In genomic region chr6:104941694-104942177, GRCh38 we compare ENCODE assay signal across 1 cellular context.
A peak's percentile ranks its signal among the peaks of the same experiment; 100 is the strongest.
TF ChIP-seq lines count a peak whose summit lies in the region.

No MANE protein-coding gene starts in this region.

TF ChIP-seq in HEK293, 187 proteins besides CTCF, POLR2A, EP300 and RAD21 (continued from another document and continues in another):
- TF ChIP-seq PRDM10 (tag by site-specific recombination; IDR thresholded peaks at IDR 0.05) (no peak), ZNF114 (tag by site-specific recombination; IDR thresholded peaks at IDR 0.05) (no peak), KLF9 (tag by site-specific recombination; IDR thresholded peaks at IDR 0.05; ENCODE audit: low read depth) (no peak), ZNF48 (tag by site-specific recombination; IDR thresholded peaks at IDR 0.05) (no peak), ZNF16 (tag by site-specific recombination; IDR thresholded peaks at IDR 0.05; ENCODE audit: low read depth) (no peak), ZBTB8A (tag by site-specific recombination; IDR thresholded peaks at IDR 0.05) (no peak), ZNF19 (tag by site-specific recombination; IDR thresholded peaks at IDR 0.05; ENCODE audit: low read depth) (no peak), GFI1B (tag by site-specific recombination; IDR thresholded peaks at IDR 0.05) (no peak), ZEB2 (tag by site-specific recombination; IDR thresholded peaks at IDR 0.05) (peak; percentile 81; the same call in 1 of the 2 replicates), OSR2 (tag by site-specific recombination; IDR thresholded peaks at IDR 0.05) (no peak), TRIM28 (IDR thresholded peaks at IDR 0.05; ENCODE audit: borderline replicate concordance, low read length) (no peak), ZNF184 (tag by site-specific recombination; IDR thresholded peaks at IDR 0.05) (no peak), KLF1 (tag by site-specific recombination; IDR thresholded peaks at IDR 0.05) (no peak), GLI4 (tag by site-specific recombination; IDR thresholded peaks at IDR 0.05) (no peak), ZNF521 (tag by site-specific recombination; IDR thresholded peaks at IDR 0.05) (no peak), ZXDB (tag by site-specific recombination; IDR thresholded peaks at IDR 0.05) (no peak), ZNF544 (tag by site-specific recombination; IDR thresholded peaks at IDR 0.05) (no peak), ZSCAN4 (tag by site-specific recombination; IDR thresholded peaks at IDR 0.05) (no peak), ZNF280D (tag by site-specific recombination; IDR thresholded peaks at IDR 0.05) (no peak), ZNF692 (tag by site-specific recombination; IDR thresholded peaks at IDR 0.05) (no peak), ZFP69B (tag by site-specific recombination; IDR thresholded peaks at IDR 0.05) (no peak), ZNF624 (tag by site-specific recombination; IDR thresholded peaks at IDR 0.05) (no peak), ZNF335 (tag by site-specific recombination; conservative IDR thresholded peaks at IDR 0.05) (peak; percentile 94), ZBTB11 (tag by site-specific recombination; conservative IDR thresholded peaks at IDR 0.05; ENCODE audit: low read depth) (peak; percentile 74), ZNF2 (tag by site-specific recombination; IDR thresholded peaks at IDR 0.05) (0 out of 2 replicates have a peak, but pooled peaks have one; percentile 19), FEZF1 (tag by site-specific recombination; IDR thresholded peaks at IDR 0.05) (no peak), ZNF155 (tag by site-specific recombination; IDR thresholded peaks at IDR 0.05) (no peak), ZBTB48 (tag by site-specific recombination; IDR thresholded peaks at IDR 0.05) (peak; percentile 13; the same call in 1 of the 2 replicates), ZNF610 (tag by site-specific recombination; IDR thresholded peaks at IDR 0.05; ENCODE audit: borderline replicate concordance) (0 out of 2 replicates have a peak, but pooled peaks have one; percentile 15), BCL11A (tag by site-specific recombination; IDR thresholded peaks at IDR 0.05; ENCODE audit: low read depth) (no peak), ZNF585B (tag by site-specific recombination; IDR thresholded peaks at IDR 0.05) (no peak), ZNF645 (tag by site-specific recombination; IDR thresholded peaks at IDR 0.05) (no peak), ZNF560 (tag by site-specific recombination; IDR thresholded peaks at IDR 0.05; ENCODE audit: borderline replicate concordance) (no peak), ZNF658 (tag by site-specific recombination; IDR thresholded peaks at IDR 0.05) (no peak), REPIN1 (tag by site-specific recombination; IDR thresholded peaks at IDR 0.05; ENCODE audit: low read depth) (no peak), ZNF777 (tag by site-specific recombination; IDR thresholded peaks at IDR 0.05; ENCODE audit: borderline replicate concordance) (peak; percentile 29; the same call in 1 of the 2 replicates), GLIS2 (tag by site-specific recombination; IDR thresholded peaks at IDR 0.05) (no peak), ZNF626 (tag by site-specific recombination; IDR thresholded peaks at IDR 0.05) (no peak), YY1 (tag by site-specific recombination; IDR thresholded peaks at IDR 0.05) (0 out of 2 replicates have a peak, but pooled peaks have one; percentile 55), ZNF510 (tag by site-specific recombination; IDR thresholded peaks at IDR 0.05; ENCODE audit: insufficient replicate concordance) (no peak), ZBTB21 (tag by site-specific recombination; IDR thresholded peaks at IDR 0.05) (no peak), HOXC10 (CRISPR knock-in tag; IDR thresholded peaks at IDR 0.05) (no peak), HOXA7 (CRISPR knock-in tag; IDR thresholded peaks at IDR 0.05; ENCODE audit: borderline replicate concordance) (no peak), IKZF3 (tag by site-specific recombination; IDR thresholded peaks at IDR 0.05) (no peak), ZNF169 (tag by site-specific recombination; IDR thresholded peaks at IDR 0.05) (no peak)
- TF ChIP-seq, protein P1, sequence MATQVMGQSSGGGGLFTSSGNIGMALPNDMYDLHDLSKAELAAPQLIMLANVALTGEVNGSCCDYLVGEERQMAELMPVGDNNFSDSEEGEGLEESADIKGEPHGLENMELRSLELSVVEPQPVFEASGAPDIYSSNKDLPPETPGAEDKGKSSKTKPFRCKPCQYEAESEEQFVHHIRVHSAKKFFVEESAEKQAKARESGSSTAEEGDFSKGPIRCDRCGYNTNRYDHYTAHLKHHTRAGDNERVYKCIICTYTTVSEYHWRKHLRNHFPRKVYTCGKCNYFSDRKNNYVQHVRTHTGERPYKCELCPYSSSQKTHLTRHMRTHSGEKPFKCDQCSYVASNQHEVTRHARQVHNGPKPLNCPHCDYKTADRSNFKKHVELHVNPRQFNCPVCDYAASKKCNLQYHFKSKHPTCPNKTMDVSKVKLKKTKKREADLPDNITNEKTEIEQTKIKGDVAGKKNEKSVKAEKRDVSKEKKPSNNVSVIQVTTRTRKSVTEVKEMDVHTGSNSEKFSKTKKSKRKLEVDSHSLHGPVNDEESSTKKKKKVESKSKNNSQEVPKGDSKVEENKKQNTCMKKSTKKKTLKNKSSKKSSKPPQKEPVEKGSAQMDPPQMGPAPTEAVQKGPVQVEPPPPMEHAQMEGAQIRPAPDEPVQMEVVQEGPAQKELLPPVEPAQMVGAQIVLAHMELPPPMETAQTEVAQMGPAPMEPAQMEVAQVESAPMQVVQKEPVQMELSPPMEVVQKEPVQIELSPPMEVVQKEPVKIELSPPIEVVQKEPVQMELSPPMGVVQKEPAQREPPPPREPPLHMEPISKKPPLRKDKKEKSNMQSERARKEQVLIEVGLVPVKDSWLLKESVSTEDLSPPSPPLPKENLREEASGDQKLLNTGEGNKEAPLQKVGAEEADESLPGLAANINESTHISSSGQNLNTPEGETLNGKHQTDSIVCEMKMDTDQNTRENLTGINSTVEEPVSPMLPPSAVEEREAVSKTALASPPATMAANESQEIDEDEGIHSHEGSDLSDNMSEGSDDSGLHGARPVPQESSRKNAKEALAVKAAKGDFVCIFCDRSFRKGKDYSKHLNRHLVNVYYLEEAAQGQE (tag by site-specific recombination; IDR thresholded peaks at IDR 0.05), result 0 out of 2 replicates have a peak, but pooled peaks have one; percentile 19
- TF ChIP-seq, protein P2, sequence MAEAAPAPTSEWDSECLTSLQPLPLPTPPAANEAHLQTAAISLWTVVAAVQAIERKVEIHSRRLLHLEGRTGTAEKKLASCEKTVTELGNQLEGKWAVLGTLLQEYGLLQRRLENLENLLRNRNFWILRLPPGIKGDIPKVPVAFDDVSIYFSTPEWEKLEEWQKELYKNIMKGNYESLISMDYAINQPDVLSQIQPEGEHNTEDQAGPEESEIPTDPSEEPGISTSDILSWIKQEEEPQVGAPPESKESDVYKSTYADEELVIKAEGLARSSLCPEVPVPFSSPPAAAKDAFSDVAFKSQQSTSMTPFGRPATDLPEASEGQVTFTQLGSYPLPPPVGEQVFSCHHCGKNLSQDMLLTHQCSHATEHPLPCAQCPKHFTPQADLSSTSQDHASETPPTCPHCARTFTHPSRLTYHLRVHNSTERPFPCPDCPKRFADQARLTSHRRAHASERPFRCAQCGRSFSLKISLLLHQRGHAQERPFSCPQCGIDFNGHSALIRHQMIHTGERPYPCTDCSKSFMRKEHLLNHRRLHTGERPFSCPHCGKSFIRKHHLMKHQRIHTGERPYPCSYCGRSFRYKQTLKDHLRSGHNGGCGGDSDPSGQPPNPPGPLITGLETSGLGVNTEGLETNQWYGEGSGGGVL (tag by site-specific recombination; IDR thresholded peaks at IDR 0.05), result no peak
